ENCODE assay signal across 28 cellular contexts in the genomic region with DNA sequence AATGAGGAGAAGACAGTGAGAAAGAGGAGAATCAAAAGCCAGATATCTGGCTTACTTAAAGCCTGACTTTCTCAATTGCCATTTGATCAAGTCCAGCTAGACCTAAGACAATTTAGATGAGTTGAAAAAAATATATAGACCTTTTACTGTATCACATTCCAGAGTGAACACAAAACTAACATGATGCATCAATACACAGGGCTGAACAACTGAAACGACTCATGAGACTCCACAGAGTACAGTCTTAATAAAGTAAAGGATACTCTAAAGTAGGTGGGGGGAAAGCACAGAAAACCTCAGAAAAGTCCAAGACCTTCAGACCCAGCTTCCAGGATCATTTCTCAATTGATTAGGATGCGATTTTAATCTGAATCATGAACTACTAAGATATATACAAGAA.
"Had no signal": no experiment of that assay in that cellular context is flagged by ENCODE, and none has a peak within 500 bp of the region (broad histone marks: within the 10 kb centered on the region; RNA-seq: fewer than 3 reads in every experiment).

No MANE protein-coding gene starts in this region.

- H3K27ac Mint-ChIP-seq: dendritic cell treated with granulocyte-macrophage colony-stimulating factor and Interleukin-4, amounts not matched to agents 40 ng/mL and 50 ng/mL, for 4 days; endodermal cell; immature natural killer cell; mesothelial cell of epicardium; naive B cell; natural killer cell treated with Interleukin-12 subunit alpha and Interleukin-12 subunit beta and Interleukin-15 and Interleukin-18, amount 100 ng/mL, for 72 hours; neural progenitor cell; stimulated activated memory B cell treated with anti-CD40 and anti-IgM and Interleukin-4, amounts not matched to agents 10 μg/mL and 1 μg/mL and 100 μg/mL, for 72 hours had no signal

- H3K9me3 Mint-ChIP-seq: dendritic cell treated with granulocyte-macrophage colony-stimulating factor and Interleukin-4, amounts not matched to agents 40 ng/mL and 50 ng/mL, for 4 days; mesothelial cell of epicardium; natural killer cell treated with Interleukin-12 subunit alpha and Interleukin-12 subunit beta and Interleukin-15 and Interleukin-18, amount 100 ng/mL, for 72 hours; neural progenitor cell; stimulated activated memory B cell treated with anti-CD40 and anti-IgM and Interleukin-4, amounts not matched to agents 10 μg/mL and 1 μg/mL and 100 μg/mL, for 72 hours had no signal

- H3K4me3 ChIP-seq: colonic mucosa, esophagus squamous epithelium, lung, mucosa of descending colon, neural progenitor cell, prostate gland, right atrium auricular region, testis, tibial nerve, upper lobe of left lung had no signal

- H3K36me3 ChIP-seq: colonic mucosa, esophagus squamous epithelium, neural progenitor cell, prostate gland, right atrium auricular region, tibial nerve, upper lobe of left lung had no signal

- H3K9me3 ChIP-seq: colonic mucosa, esophagus squamous epithelium, mucosa of descending colon, prostate gland, right atrium auricular region, testis, tibial nerve, upper lobe of left lung had no signal

- H3K27ac ChIP-seq: colonic mucosa, esophagus squamous epithelium, neural progenitor cell, prostate gland, right atrium auricular region, testis, tibial nerve, upper lobe of left lung had no signal

- H3K4me3 Mint-ChIP-seq: dendritic cell treated with granulocyte-macrophage colony-stimulating factor and Interleukin-4, amounts not matched to agents 40 ng/mL and 50 ng/mL, for 4 days; endodermal cell; immature natural killer cell; mesothelial cell of epicardium; naive B cell; natural killer cell treated with Interleukin-12 subunit alpha and Interleukin-12 subunit beta and Interleukin-15 and Interleukin-18, amount 100 ng/mL, for 72 hours; neural progenitor cell; stimulated activated memory B cell treated with anti-CD40 and anti-IgM and Interleukin-4, amounts not matched to agents 10 μg/mL and 1 μg/mL and 100 μg/mL, for 72 hours had no signal

- DNase-seq: colonic mucosa; effector CD8-positive, alpha-beta T cell; endodermal cell; erythroblast; esophagus squamous epithelium; hypothalamus; immature natural killer cell; islet precursor cell; mesenchymal stem cell; mucosa of descending colon; naive B cell; stimulated activated CD4-positive, alpha-beta T cell treated with anti-CD3 and anti-CD28 coated beads, Interleukin-2, amount 100 ng/mL, for 24 hours; stimulated activated CD4-positive, alpha-beta T cell treated with anti-CD3 and anti-CD28 coated beads, Interleukin-4, amount 100 ng/mL, for 24 hours; stimulated activated naive CD8-positive, alpha-beta T cell treated with anti-CD3 and anti-CD28 coated beads, Interleukin-15, Interleukin-2, amounts not matched to agents 100 U/mL and 50 U/mL, for 24 hours; substantia nigra; testis; upper lobe of left lung had no signal

- H3K27me3 ChIP-seq: colonic mucosa, esophagus squamous epithelium, neural progenitor cell, right atrium auricular region, testis, upper lobe of left lung had no signal

- H3K4me1 ChIP-seq: colonic mucosa, neural progenitor cell, prostate gland, right atrium auricular region, testis had no signal

- H3K36me3 Mint-ChIP-seq: immature natural killer cell; mesothelial cell of epicardium; naive B cell; natural killer cell treated with Interleukin-12 subunit alpha and Interleukin-12 subunit beta and Interleukin-15 and Interleukin-18, amount 100 ng/mL, for 72 hours; neural progenitor cell; stimulated activated memory B cell treated with anti-CD40 and anti-IgM and Interleukin-4, amounts not matched to agents 10 μg/mL and 1 μg/mL and 100 μg/mL, for 72 hours had no signal

- ATAC-seq: left lobe of liver; mucosa of descending colon; natural killer cell treated with Interleukin-12 subunit alpha and Interleukin-12 subunit beta and Interleukin-15 and Interleukin-18, amount 100 ng/mL, for 72 hours; sciatic nerve; stimulated activated memory B cell treated with anti-CD40 and anti-IgM and Interleukin-4, amounts not matched to agents 10 μg/mL and 1 μg/mL and 100 μg/mL, for 72 hours; stimulated activated naive CD8-positive, alpha-beta T cell treated with anti-CD3 and anti-CD28 coated beads, Interleukin-15, Interleukin-2, amounts not matched to agents 100 U/mL and 50 U/mL, for 24 hours had no signal

- H3K4me1 Mint-ChIP-seq: immature natural killer cell; naive B cell; stimulated activated memory B cell treated with anti-CD40 and anti-IgM and Interleukin-4, amounts not matched to agents 10 μg/mL and 1 μg/mL and 100 μg/mL, for 72 hours had no signal

- H3K27me3 Mint-ChIP-seq: dendritic cell treated with granulocyte-macrophage colony-stimulating factor and Interleukin-4, amounts not matched to agents 40 ng/mL and 50 ng/mL, for 4 days; stimulated activated memory B cell treated with anti-CD40 and anti-IgM and Interleukin-4, amounts not matched to agents 10 μg/mL and 1 μg/mL and 100 μg/mL, for 72 hours had no signal
